In genomic region chr6:82567621-82568020, GRCh38 we compare ENCODE assay signal across 14 cellular contexts.
DNase-seq lines count a peak whose midpoint lies in the region; ATAC-seq and TF ChIP-seq lines count a peak whose summit lies in the region.
"Had no signal": no experiment of that assay in that cellular context is flagged by ENCODE, and none has a peak within 500 bp of the region (broad histone marks: within the 10 kb centered on the region; RNA-seq: fewer than 3 reads in every experiment).

No MANE protein-coding gene starts in this region.

- H4K5ac ChIP-seq in H9 (ENCODE audit: insufficient read length, low read depth, low read length), result no peak overlapping the region

- POLR2A ChIA-PET in Panc1 (lab: Charles Lee), result no interaction called here

- H3K36me3 ChIP-seq in MM.1S (replicated peaks; ENCODE audit: insufficient read depth, low read length) (no peaks in the 10 kb centered on the region), Panc1 (ENCODE audit: control insufficient read depth, insufficient read depth, low read length) (no peaks in the 10 kb centered on the region)
- H3K36me3 ChIP-seq: BLaER1 treated with 17β-estradiol and CSF1 and Interleukin-3, amounts not matched to agents 10 nM and 100 nM; SJSA1 had no signal

- no peaks in the 10 kb centered on the region for H3K27me3 Mint-ChIP-seq in H9 (ENCODE audit: low read depth)

- H3K9me3 ChIP-seq in MM.1S (replicated peaks; ENCODE audit: insufficient read depth, low read length) (no peaks in the 10 kb centered on the region), Panc1 (ENCODE audit: control insufficient read depth, insufficient read depth, low read depth, low read length) (no peaks in the 10 kb centered on the region), H9 (ENCODE audit: control insufficient read depth, low read depth, low read length) (no peaks in the 10 kb centered on the region)
- H3K9me3 ChIP-seq: BLaER1 treated with 17β-estradiol and CSF1 and Interleukin-3, amounts not matched to agents 10 nM and 100 nM; SJSA1 had no signal

- TF ChIP-seq CTCF in MM.1S (IDR thresholded peaks at IDR 0.05; ENCODE audit: low read length) (no peak), Panc1 (IDR thresholded peaks at IDR 0.05) (no peak), H9 (conservative IDR thresholded peaks at IDR 0.05) (no peak)

- H3K4me3 Mint-ChIP-seq in H9, result no peak overlapping the region

- H3K27me3 ChIP-seq in MM.1S (replicated peaks; ENCODE audit: insufficient read depth, low read length) (no peaks in the 10 kb centered on the region), Panc1 (ENCODE audit: control insufficient read depth, insufficient read depth, low read length) (0 out of 2 replicates have a peak, but pooled peaks cover 2% of the 10 kb centered on the region), H9 (ENCODE audit: insufficient read depth, low read length) (no peaks in the 10 kb centered on the region)
- H3K27me3 ChIP-seq: BLaER1 treated with 17β-estradiol and CSF1 and Interleukin-3, amounts not matched to agents 10 nM and 100 nM; SJSA1 had no signal

- H3K27ac ChIP-seq in MM.1S (ENCODE audit: low read length) (peak overlapping the region; percentile 92), Panc1 (ENCODE audit: low read length) (no peak overlapping the region), H9 (ENCODE audit: insufficient read length, low read depth, low read length) (no peak overlapping the region)
- H3K27ac ChIP-seq: BLaER1 treated with 17β-estradiol and CSF1 and Interleukin-3, amounts not matched to agents 10 nM and 100 nM; GM23248; HL-60; SJSA1 had no signal

- no peak overlapping the region for H4K91ac ChIP-seq in H9 (ENCODE audit: insufficient read length, low read depth, low read length)

- no peak overlapping the region for H3K4me3 ChIP-seq in MM.1S (ENCODE audit: low read length)
- H3K4me3 ChIP-seq in Panc1 (ENCODE audit: low read depth in 2 of 2, low read length in 2 of 2), result no peak overlapping the region
- H3K4me3 ChIP-seq: BLaER1 treated with 17β-estradiol and CSF1 and Interleukin-3, amounts not matched to agents 10 nM and 100 nM; GM23248; SJSA1 had no signal

- H3K9me2 ChIP-seq in MM.1S (replicated peaks; ENCODE audit: insufficient read depth, low read length), result no peaks in the 10 kb centered on the region

- peaks cover 16% of the 10 kb centered on the region for H3F3A ChIP-seq in MM.1S (ENCODE audit: insufficient read depth, low read length)

- no peak overlapping the region for H4K8ac ChIP-seq in H9 (replicated peaks; ENCODE audit: insufficient read length, low read depth, low read length)

- intact Hi-C loops in Panc1 (cut with micrococcal nuclease; ENCODE audit: unreplicated experiment), result no loop called here

- H3K9ac ChIP-seq in MM.1S (ENCODE audit: low read length) (no peak overlapping the region), H9 (ENCODE audit: extremely low read depth, insufficient read length, low read length) (no peak overlapping the region)
- H3K9ac ChIP-seq: BLaER1 treated with 17β-estradiol and CSF1 and Interleukin-3, amounts not matched to agents 10 nM and 100 nM; GM23248 had no signal

- no peaks in the 10 kb centered on the region for H3K23me2 ChIP-seq in H9 (ENCODE audit: insufficient read length, low read depth, low read length, poor library complexity, severe bottlenecking)

- no peak overlapping the region for H2BK15ac ChIP-seq in H9 (ENCODE audit: low read depth, low read length)

- BruUV-seq in Panc1 (replicated peaks; lab: Mats Ljungman, UMichigan), result no TSS peak

- H3K9me3 Mint-ChIP-seq in H9, result no peaks in the 10 kb centered on the region

- WGBS in H9 (ENCODE audit: extremely low coverage, insufficient read length, low lambda C conversion rate), result no CpG with 5 or more reads among the region's 1 CpG

- H2BK20ac ChIP-seq in H9 (ENCODE audit: low read depth, low read length, poor library complexity, severe bottlenecking), result no peak overlapping the region

- no peak overlapping the region for H3K18ac ChIP-seq in H9 (ENCODE audit: insufficient read length, low read depth, low read length)

- no peak overlapping the region for H3K27ac Mint-ChIP-seq in H9

- ATAC-seq in Panc1, result 0 out of 2 replicates have a peak, but pooled peaks have one; percentile 21
- no peak for ATAC-seq in GM18907 (IDR thresholded peaks at IDR 0.05; ENCODE audit: unreplicated experiment)
- ATAC-seq in GM18868 (IDR thresholded peaks at IDR 0.05; ENCODE audit: unreplicated experiment), result no peak

- peaks cover 11 to 12% of the 10 kb centered on the region in 2 experiments for H3K4me1 Mint-ChIP-seq in H9

- no peak overlapping the region for H3K4ac ChIP-seq in H9 (ENCODE audit: low read depth, low read length)

- H3K79me1 ChIP-seq in H9 (ENCODE audit: insufficient read depth, low read depth, low read length, poor library complexity, severe bottlenecking), result no peaks in the 10 kb centered on the region

- DNase-seq in NCI-H1417 (lab: John Stamatoyannopoulos, UW), result peak in 2 of 3 experiments; percentile 19 to 55
- no peak for DNase-seq in NCI-H1417 treated with DMSO at 0.1 percent for 48 hours (lab: John Stamatoyannopoulos, UW)
- peak; percentile 7 for DNase-seq in MM.1S
- DNase-seq in Panc1 (ENCODE audit: low read depth, low spot score), result no peak
- DNase-seq in glomerular visceral epithelial cell (ENCODE audit: extremely low spot score), result peak; percentile 7
- no peak for DNase-seq in H9
- DNase-seq: 8988T, GM23248, NCI-H1105 had no signal

- no peak overlapping the region for H3T11ph ChIP-seq in H9 (ENCODE audit: low read length)

- no peak overlapping the region for H3K56ac ChIP-seq in H9 (ENCODE audit: insufficient read length, low read depth, low read length)

- no peak overlapping the region for H2BK5ac ChIP-seq in H9 (ENCODE audit: insufficient read length, low read length)

- CTCF ChIA-PET in Panc1 (lab: Charles Lee), result no interaction called here

- no peak overlapping the region for H3K14ac ChIP-seq in H9 (ENCODE audit: insufficient read depth, low read length)

- no peak overlapping the region for H2BK120ac ChIP-seq in H9 (ENCODE audit: low read depth, low read length, poor library complexity, severe bottlenecking)

- no peak overlapping the region for H2AK5ac ChIP-seq in H9 (ENCODE audit: insufficient read length, low read length)

- H3K36me3 Mint-ChIP-seq in H9 (ENCODE audit: insufficient read depth in 1 of 3, low read depth in 3 of 3), result no peaks in the 10 kb centered on the region

- no peaks in the 10 kb centered on the region for H4K20me1 ChIP-seq in MM.1S (ENCODE audit: insufficient read depth, low read length)
- no peaks in the 10 kb centered on the region for H4K20me1 ChIP-seq in H9 (ENCODE audit: control insufficient read depth, insufficient read depth, insufficient read length)
- H4K20me1 ChIP-seq: BLaER1 treated with 17β-estradiol and CSF1 and Interleukin-3, amounts not matched to agents 10 nM and 100 nM had no signal

- no peak overlapping the region for H2BK12ac ChIP-seq in H9 (ENCODE audit: insufficient read length, low read depth, low read length)

- H3K23ac ChIP-seq in H9 (ENCODE audit: insufficient read length, low read depth, low read length), result no peak overlapping the region

- H3K4me1 ChIP-seq in MM.1S (ENCODE audit: low read length), result peaks cover 28% of the 10 kb centered on the region
- no peaks in the 10 kb centered on the region for H3K4me1 ChIP-seq in Panc1 (ENCODE audit: control insufficient read depth, insufficient read depth, low read length)
- no peaks in the 10 kb centered on the region; the same call in 1 of the 2 replicates for H3K4me1 ChIP-seq in H9 (ENCODE audit: insufficient read depth, low read length)
- H3K4me1 ChIP-seq: SJSA1 had no signal

- in situ Hi-C loops in Panc1 (cut with HindIII; ENCODE audit: low pct_unique_long_range_greater_than_20kb, low sequenced_read_pairs), result no loop called here

- H3K79me2 ChIP-seq in MM.1S (ENCODE audit: low read length), result no peaks in the 10 kb centered on the region
- no peaks in the 10 kb centered on the region for H3K79me2 ChIP-seq in H9 (ENCODE audit: insufficient read depth, low read length)

- H2AFZ ChIP-seq in MM.1S (ENCODE audit: low read length), result peak overlapping the region; percentile 27; the same call in 1 of the 2 replicates
- H2AFZ ChIP-seq in H9 (ENCODE audit: low read length), result no peak overlapping the region
- H2AFZ ChIP-seq: GM23248 had no signal

- H3K4me2 ChIP-seq in MM.1S (ENCODE audit: low read depth, low read length) (peak overlapping the region; percentile 34), H9 (ENCODE audit: insufficient read depth, insufficient read length, low read length) (no peak overlapping the region)

Comparison
In these comparisons a context has a peak if more than half of its experiments do, and no peak if none do; other contexts are left out.
1. DNase-seq: peak in NCI-H1417 (2 of 3), MM.1S (single experiment) and glomerular visceral epithelial cell (single experiment); none in NCI-H1417 treated with DMSO at 0.1 percent for 48 hours (single experiment), Panc1 (single experiment) and H9 (single experiment).